ENCODE assay signal across 26 cellular contexts in genomic region chr4:2638730-2639129, GRCh38.
DNase-seq lines count a peak whose midpoint lies in the region; ATAC-seq and TF ChIP-seq lines count a peak whose summit lies in the region.
"Had no signal": no experiment of that assay in that cellular context is flagged by ENCODE, and none has a peak within 500 bp of the region (broad histone marks: within the 10 kb centered on the region; RNA-seq: fewer than 3 reads in every experiment).

No MANE protein-coding gene starts in this region.

- no peaks in the 10 kb centered on the region for H3K9me3 ChIP-seq in sigmoid colon
- no peaks in the 10 kb centered on the region for H3K9me3 ChIP-seq in WERI-Rb-1 (ENCODE audit: severe bottlenecking)
- H3K9me3 ChIP-seq: A549; BLaER1 treated with 17β-estradiol and CSF1 and Interleukin-3, amounts not matched to agents 10 nM and 100 nM; HAP-1; SJSA1 had no signal

- WGBS in sigmoid colon, 2 donors = 94 to 95% methylated on average over 7 of the region's 7 CpGs

- H3K36me3 ChIP-seq in sigmoid colon (peaks cover 10 to 87% (median 16%) of the 10 kb centered on the region in 4 donors), WERI-Rb-1 (peaks cover 88% of the 10 kb centered on the region)

- TF ChIP-seq CTCF in sigmoid colon (IDR thresholded peaks at IDR 0.05) = no peak
- TF ChIP-seq CTCF in WERI-Rb-1 (IDR thresholded peaks at IDR 0.05; ENCODE audit: low read depth, low read length) = no peak

- no peaks in the 10 kb centered on the region for H3K27me3 ChIP-seq in sigmoid colon
- H3K27me3 ChIP-seq in WERI-Rb-1 (ENCODE audit: insufficient read depth, low read depth, severe bottlenecking) = no peaks in the 10 kb centered on the region
- H3K27me3 ChIP-seq: BLaER1 treated with 17β-estradiol and CSF1 and Interleukin-3, amounts not matched to agents 10 nM and 100 nM; SJSA1 had no signal

- H3K4me3 ChIP-seq in sigmoid colon = no peak overlapping the region
- H3K4me3 ChIP-seq in WERI-Rb-1 (ENCODE audit: low read depth, low read length) = no peak overlapping the region
- H3K4me3 ChIP-seq: A549; BLaER1 treated with 17β-estradiol and CSF1 and Interleukin-3, amounts not matched to agents 10 nM and 100 nM; GM12878; GM23338; HAP-1; SJSA1 had no signal

- DNase-seq in activated effector memory CD4-positive, alpha-beta T cell treated with anti-CD3 and anti-CD28 coated beads, Interleukin-2, amount 50 U/mL, for 16 hours = peak; percentile 10
- no peak for DNase-seq in activated effector memory CD4-positive, alpha-beta T cell treated with Interleukin-2 at 50 U/mL for 16 hours
- peak; percentile 12 for DNase-seq in left lobe of liver (ENCODE audit: low spot score)
- DNase-seq in sigmoid colon = peak; percentile 14
- DNase-seq in caudate nucleus (lab: John Stamatoyannopoulos, UW) = no peak
- DNase-seq in WERI-Rb-1 = no peak
- no peak for DNase-seq in cerebellar cortex (ENCODE audit: low spot score)
- DNase-seq: AML-193; CD4-positive, alpha-beta memory T cell; DMS53; HFFc6; Karpas-422; NCI-H1092 treated with DMSO at 0.1 percent for 48 hours; NCI-H1436; NCI-H187; NCI-H446 treated with DMSO at 0.1 percent for 48 hours; NCI-H526; NCI-H82; RPMI8226 had no signal

- no peak for ATAC-seq in left lobe of liver
- ATAC-seq: A549, GM12878, GM23338, HepG2 had no signal

- no peak overlapping the region for H3K27ac ChIP-seq in sigmoid colon
- no peak overlapping the region for H3K27ac ChIP-seq in caudate nucleus (ENCODE audit: low read depth, low read length)
- no peak overlapping the region for H3K27ac ChIP-seq in WERI-Rb-1
- H3K27ac ChIP-seq: A549; BLaER1 treated with 17β-estradiol and CSF1 and Interleukin-3, amounts not matched to agents 10 nM and 100 nM; SJSA1 had no signal

- no peak for TF ChIP-seq EP300 in sigmoid colon (IDR thresholded peaks at IDR 0.05)

- intact Hi-C loops in sigmoid colon (cut with DNase I) = no loop called here

- no peak for TF ChIP-seq POLR2A in sigmoid colon (IDR thresholded peaks at IDR 0.05)

- H3K4me1 ChIP-seq in sigmoid colon = no peaks in the 10 kb centered on the region
- H3K4me1 ChIP-seq: A549; BLaER1 treated with 17β-estradiol and CSF1 and Interleukin-3, amounts not matched to agents 10 nM and 100 nM; SJSA1 had no signal

Comparison
In these comparisons a context has a peak if more than half of its experiments do, and no peak if none do; other contexts are left out.
1. DNase-seq: peak in activated effector memory CD4-positive, alpha-beta T cell treated with anti-CD3 and anti-CD28 coated beads, Interleukin-2, amount 50 U/mL, for 16 hours (single experiment), left lobe of liver (single experiment) and sigmoid colon (single experiment); none in activated effector memory CD4-positive, alpha-beta T cell treated with Interleukin-2 at 50 U/mL for 16 hours (single experiment), caudate nucleus (0 of 61), WERI-Rb-1 (single experiment) and cerebellar cortex (single experiment).